In genomic region chr19:13561461-13561860, GRCh38 we compare ENCODE assay signal across 3 cellular contexts.
"Had no signal": no experiment of that assay in that cellular context is flagged by ENCODE, and none has a peak within 500 bp of the region (broad histone marks: within the 10 kb centered on the region; RNA-seq: fewer than 3 reads in every experiment).

No MANE protein-coding gene starts in this region.

- DNase-seq: GDM1, GF-D8 had no signal

- ATAC-seq: GM12878 had no signal
